ENCODE assay signal across 11 cellular contexts in genomic region chr5:93894471-93895354, GRCh38.
DNase-seq lines count a peak whose midpoint lies in the region; ATAC-seq and TF ChIP-seq lines count a peak whose summit lies in the region.
"Had no signal": no experiment of that assay in that cellular context is flagged by ENCODE, and none has a peak within 500 bp of the region (broad histone marks: within the 10 kb centered on the region; RNA-seq: fewer than 3 reads in every experiment).

No MANE protein-coding gene starts in this region.

- intact Hi-C loops in sigmoid colon (cut with DNase I) = no loop called here

- no peak for ATAC-seq in RWPE2 (ENCODE audit: low read depth)

- no peak overlapping the region for H3K4me3 Mint-ChIP-seq in H9

- H3K9ac ChIP-seq in H9 (ENCODE audit: extremely low read depth, insufficient read length, low read length) = no peak overlapping the region

- no peak overlapping the region for H3K27ac ChIP-seq in H9 (ENCODE audit: insufficient read length, low read depth, low read length)
- H3K27ac ChIP-seq in RWPE2 (ENCODE audit: poor library complexity, severe bottlenecking) = no peak overlapping the region
- no peak overlapping the region for H3K27ac ChIP-seq in sigmoid colon
- H3K27ac ChIP-seq: epithelial cell of prostate, skin epidermis had no signal

- H3T11ph ChIP-seq in H9 (ENCODE audit: low read length) = no peak overlapping the region

- H3K23me2 ChIP-seq in H9 (ENCODE audit: insufficient read length, low read depth, low read length, poor library complexity, severe bottlenecking) = no peaks in the 10 kb centered on the region

- no peak overlapping the region for H2BK120ac ChIP-seq in H9 (ENCODE audit: low read depth, low read length, poor library complexity, severe bottlenecking)

- H3K79me1 ChIP-seq in H9 (ENCODE audit: insufficient read depth, low read depth, low read length, poor library complexity, severe bottlenecking) = no peaks in the 10 kb centered on the region

- no peak overlapping the region for H4K5ac ChIP-seq in H9 (ENCODE audit: insufficient read length, low read depth, low read length)

- no peak overlapping the region for H2BK12ac ChIP-seq in H9 (ENCODE audit: insufficient read length, low read depth, low read length)

- TF ChIP-seq EP300 in sigmoid colon (IDR thresholded peaks at IDR 0.05) = no peak

- no peak overlapping the region for H2AK5ac ChIP-seq in H9 (ENCODE audit: insufficient read length, low read length)

- no peak overlapping the region for H2BK5ac ChIP-seq in H9 (ENCODE audit: insufficient read length, low read length)

- no peak overlapping the region for H3K4ac ChIP-seq in H9 (ENCODE audit: low read depth, low read length)

- no peak overlapping the region for H3K23ac ChIP-seq in H9 (ENCODE audit: insufficient read length, low read depth, low read length)

- no peaks in the 10 kb centered on the region for H3K4me1 ChIP-seq in H9 (ENCODE audit: insufficient read depth, low read length)
- no peaks in the 10 kb centered on the region for H3K4me1 ChIP-seq in RWPE2 (ENCODE audit: insufficient read depth, poor library complexity, severe bottlenecking)
- peaks cover 0 to 24% (median 11%) of the 10 kb centered on the region in 4 donors for H3K4me1 ChIP-seq in sigmoid colon

- H2AFZ ChIP-seq in H9 (ENCODE audit: low read length) = no peak overlapping the region

- H3K14ac ChIP-seq in H9 (ENCODE audit: insufficient read depth, low read length) = no peak overlapping the region

- H3K27me3 Mint-ChIP-seq in H9 (ENCODE audit: low read depth) = no peaks in the 10 kb centered on the region

- no peak overlapping the region for H3K56ac ChIP-seq in H9 (ENCODE audit: insufficient read length, low read depth, low read length)

- no peak overlapping the region for H3K4me3 ChIP-seq in AG09309 (ENCODE audit: control insufficient read depth, low read depth, low read length)
- H3K4me3 ChIP-seq in RWPE2 (ENCODE audit: severe bottlenecking) = no peak overlapping the region
- H3K4me3 ChIP-seq in sigmoid colon = no peak overlapping the region
- H3K4me3 ChIP-seq: skin epidermis had no signal

- peak overlapping the region in 1 of 3 experiments; percentile 41; a peak in 2 of 7 replicates for H3K27ac Mint-ChIP-seq in H9

- H3K4me2 ChIP-seq in H9 (ENCODE audit: insufficient read depth, insufficient read length, low read length) = no peak overlapping the region

- no peak overlapping the region for H3K18ac ChIP-seq in H9 (ENCODE audit: insufficient read length, low read depth, low read length)

- H4K8ac ChIP-seq in H9 (replicated peaks; ENCODE audit: insufficient read length, low read depth, low read length) = no peak overlapping the region

- H3K27me3 ChIP-seq in H9 (ENCODE audit: insufficient read depth, low read length) = no peaks in the 10 kb centered on the region
- H3K27me3 ChIP-seq in RWPE2 (ENCODE audit: insufficient read depth, poor library complexity, severe bottlenecking) = no peaks in the 10 kb centered on the region
- H3K27me3 ChIP-seq in sigmoid colon = no peaks in the 10 kb centered on the region

- H3K79me2 ChIP-seq in H9 (ENCODE audit: insufficient read depth, low read length) = no peaks in the 10 kb centered on the region

- no peaks in the 10 kb centered on the region for H4K20me1 ChIP-seq in H9 (ENCODE audit: control insufficient read depth, insufficient read depth, insufficient read length)

- H3K4me1 Mint-ChIP-seq in H9 = peaks cover 3% of the 10 kb centered on the region in 2 experiments; a peak in 2 of 4 replicates

- H3K36me3 ChIP-seq in RWPE2 (ENCODE audit: low read depth) (no peaks in the 10 kb centered on the region), sigmoid colon (no peaks in the 10 kb centered on the region)

- H3K9me3 ChIP-seq in H9 (ENCODE audit: control insufficient read depth, low read depth, low read length) (no peaks in the 10 kb centered on the region), RWPE2 (ENCODE audit: severe bottlenecking) (no peaks in the 10 kb centered on the region), sigmoid colon (no peaks in the 10 kb centered on the region)

- no peaks in the 10 kb centered on the region for H3K9me3 Mint-ChIP-seq in H9

- H3K36me3 Mint-ChIP-seq in H9 (ENCODE audit: insufficient read depth in 1 of 3, low read depth in 3 of 3) = no peaks in the 10 kb centered on the region

- no peak overlapping the region for H4K91ac ChIP-seq in H9 (ENCODE audit: insufficient read length, low read depth, low read length)

- WGBS in H9 (ENCODE audit: extremely low coverage, insufficient read length, low lambda C conversion rate) = no CpG with 5 or more reads among the region's 10 CpGs
- 72 to 82% methylated on average over 10 of the region's 10 CpGs for WGBS in sigmoid colon, 2 donors

- no peak for DNase-seq in AG09309 (ENCODE audit: low read depth)
- DNase-seq in H9 = no peak
- DNase-seq in RWPE2 (ENCODE audit: low spot score) = no peak
- DNase-seq in foreskin melanocyte = peak; percentile 91
- DNase-seq in KG1 (lab: John Stamatoyannopoulos, UW) = no peak
- DNase-seq in 8988T = no peak
- DNase-seq in sigmoid colon = no peak
- no peak for DNase-seq in HPDE6-E6E7 (ENCODE audit: extremely low spot score)
- DNase-seq: activated CD4-positive, CD25-positive, alpha-beta regulatory T cell treated with anti-CD3 and anti-CD28 coated beads, Interleukin-2, amount 50 U/mL, for 72 hours had no signal

- TF ChIP-seq POLR2A in sigmoid colon (IDR thresholded peaks at IDR 0.05) = no peak

- H2BK20ac ChIP-seq in H9 (ENCODE audit: low read depth, low read length, poor library complexity, severe bottlenecking) = no peak overlapping the region

- TF ChIP-seq CTCF in AG09309 (IDR thresholded peaks at IDR 0.05; ENCODE audit: control insufficient read depth, insufficient read depth, low read depth, low read length, missing control alignments) (peak; percentile 61), H9 (conservative IDR thresholded peaks at IDR 0.05) (peak; percentile 58), RWPE2 (IDR thresholded peaks at IDR 0.05; ENCODE audit: poor library complexity, severe bottlenecking) (peak; percentile 79), sigmoid colon (IDR thresholded peaks at IDR 0.05) (no peak)

- H2BK15ac ChIP-seq in H9 (ENCODE audit: low read depth, low read length) = no peak overlapping the region

Comparison
In these comparisons a context has a peak if more than half of its experiments do, and no peak if none do; other contexts are left out.
1. CTCF ChIP-seq: peak in AG09309 (single experiment), H9 (single experiment) and RWPE2 (single experiment); none in sigmoid colon (0 of 4).